Comparison of ENCODE assay signal across 29 cellular contexts in the genomic region with DNA sequence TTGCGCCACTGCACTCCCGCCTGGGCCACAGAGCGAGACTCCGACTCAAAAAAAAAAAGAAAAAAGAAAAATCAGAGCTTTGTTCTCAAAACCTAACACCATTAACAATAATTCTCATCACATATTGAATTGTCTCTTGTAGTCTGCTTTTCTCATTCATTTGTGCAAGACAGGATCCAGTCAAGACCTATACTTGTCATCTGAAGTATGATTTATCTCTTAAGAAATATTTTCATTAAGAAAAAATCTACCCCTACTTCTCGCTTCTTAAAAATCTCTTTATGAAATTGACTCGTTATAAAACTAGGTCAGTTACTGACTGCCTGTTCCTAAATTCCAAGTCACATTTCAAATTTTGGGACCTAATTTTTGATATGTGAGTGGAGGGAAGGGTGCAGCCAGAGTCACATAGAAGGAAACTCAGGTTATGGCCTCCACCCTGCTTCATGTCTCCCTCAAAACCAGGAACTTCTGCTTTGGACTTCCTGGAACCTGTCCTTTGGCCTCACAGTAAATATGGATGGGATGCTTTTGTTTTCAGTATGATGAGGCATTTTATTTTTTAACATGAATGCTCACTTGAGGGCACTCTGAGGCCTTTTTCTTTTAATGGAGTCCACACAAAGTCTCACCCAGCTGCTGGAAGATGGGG. TPM values are rescaled to one million over a fixed set of nuclear protein-coding genes. Genes with fewer than 3 reads are reported as not detected.
DNase-seq lines count a peak whose midpoint lies in the region; ATAC-seq, FAIRE-seq and TF ChIP-seq lines count a peak whose summit lies in the region.
"Had no signal": no experiment of that assay in that cellular context is flagged by ENCODE, and none has a peak within 500 bp of the region (broad histone marks: within the 10 kb centered on the region; RNA-seq: fewer than 3 reads in every experiment).

No MANE protein-coding gene starts in this region.

- H3K27me3 ChIP-seq in PC-3 (ENCODE audit: low read length) (no peaks in the 10 kb centered on the region), endothelial cell of umbilical vein (ENCODE audit: control insufficient read depth in 2 of 2, insufficient read depth in 2 of 2, low read length in 2 of 2) (no peaks in the 10 kb centered on the region)
- H3K27me3 ChIP-seq: breast epithelium, thyroid gland had no signal

- H4K20me1 ChIP-seq in PC-3 (ENCODE audit: low read length) (no peaks in the 10 kb centered on the region), endothelial cell of umbilical vein (replicated peaks; ENCODE audit: control insufficient read depth, extremely low read depth, insufficient read depth, low read length) (no peaks in the 10 kb centered on the region)

- DNase-seq in Calu3 = no peak
- no peak for DNase-seq in PC-3
- DNase-seq in endothelial cell of umbilical vein (ENCODE audit: low read depth, low spot score) = no peak
- no peak for DNase-seq in stimulated activated effector memory CD8-positive, alpha-beta T cell treated with anti-CD3 and anti-CD28 coated beads, Interleukin-12 subunit alpha, Interleukin-12 subunit beta, amount 100 ng/mL, for 72 hours (ENCODE audit: low spot score in 2 of 2)
- DNase-seq in activated naive CD4-positive, alpha-beta T cell treated with anti-CD3 and anti-CD28 coated beads, Interleukin-2, amount 10 ng/mL, durations not matched to agents 7 days and 5 days = no peak
- DNase-seq in RWPE1 (ENCODE audit: low spot score) = no peak
- DNase-seq in HUDEP-2 (lab: John Stamatoyannopoulos, UW; ENCODE audit: unreplicated experiment in 76 of 76) = no peak
- DNase-seq: activated B cell treated with CpG ODN at 0.5 μM for 24 hours; activated CD4-positive, alpha-beta T cell treated with anti-CD3 and anti-CD28 coated beads, Interleukin-2, amount 10 ng/mL, durations not matched to agents 7 days and 5 days; activated effector memory CD4-positive, alpha-beta T cell treated with Interleukin-2 at 50 U/mL for 16 hours; activated T-cell treated with anti-CD3 and anti-CD28 coated beads, Interleukin-2, amount 50 U/mL, for 1 hour; hypothalamus; NCI-H2029; NCI-H524; NK-92 treated with Interleukin-12 subunit alpha and Interleukin-12 subunit beta, amount 100 ng/mL, for 24 hours; retina; stimulated activated naive CD8-positive, alpha-beta T cell treated with anti-CD3 and anti-CD28 coated beads, Interleukin-15, Interleukin-2, amounts not matched to agents 100 U/mL and 50 U/mL, for 24 hours; T1000; thyroid gland had no signal

- 0 out of 2 replicates have a peak overlapping the region, but pooled peaks have one; percentile 9 for H2AFZ ChIP-seq in PC-3 (ENCODE audit: low read length)
- no peak overlapping the region for H2AFZ ChIP-seq in endothelial cell of umbilical vein (ENCODE audit: low read depth, low read length)
- H2AFZ ChIP-seq: parathyroid adenoma had no signal

- no peak for FAIRE-seq in endothelial cell of umbilical vein (lab: Jason Lieb, UNC)
- FAIRE-seq: D721Med, H1 had no signal

- peak overlapping the region; percentile 94 for H3K27ac Mint-ChIP-seq in Calu3 (ENCODE audit: unreplicated experiment)
- peak overlapping the region; percentile 61 for H3K27ac Mint-ChIP-seq in stimulated activated effector memory CD8-positive, alpha-beta T cell treated with anti-CD3 and anti-CD28 coated beads, Interleukin-12 subunit alpha, Interleukin-12 subunit beta, amount 100 ng/mL, for 72 hours
- no peak overlapping the region for H3K27ac Mint-ChIP-seq in activated naive CD4-positive, alpha-beta T cell treated with anti-CD3 and anti-CD28 coated beads, Interleukin-2, amount 10 ng/mL, durations not matched to agents 7 days and 5 days
- H3K27ac Mint-ChIP-seq: activated B cell treated with CpG ODN at 0.5 μM for 24 hours; activated CD4-positive, alpha-beta T cell treated with anti-CD3 and anti-CD28 coated beads, Interleukin-2, amount 10 ng/mL, durations not matched to agents 7 days and 5 days; activated naive CD8-positive, alpha-beta T cell had no signal

- H3K79me2 ChIP-seq in PC-3 (ENCODE audit: low read length) (peaks cover 15% of the 10 kb centered on the region; the same call in 1 of the 2 replicates), endothelial cell of umbilical vein (ENCODE audit: control insufficient read depth, insufficient read depth, low read length) (peaks cover 12% of the 10 kb centered on the region)

- H3K9me2 ChIP-seq in PC-3 (replicated peaks; ENCODE audit: low read length) = no peaks in the 10 kb centered on the region

- peak; percentile 6; the same call in 1 of the 2 replicates for ATAC-seq in PC-3
- ATAC-seq in stimulated activated effector memory CD8-positive, alpha-beta T cell treated with anti-CD3 and anti-CD28 coated beads, Interleukin-12 subunit alpha, Interleukin-12 subunit beta, amount 100 ng/mL, for 72 hours = no peak
- ATAC-seq: stimulated activated naive CD8-positive, alpha-beta T cell treated with anti-CD3 and anti-CD28 coated beads, Interleukin-15, Interleukin-2, amounts not matched to agents 100 U/mL and 50 U/mL, for 24 hours had no signal

- H3K36me3 ChIP-seq in PC-3 (ENCODE audit: low read depth, low read length) (peaks cover 15% of the 10 kb centered on the region), endothelial cell of umbilical vein (ENCODE audit: control insufficient read depth in 2 of 2, extremely low read depth in 1 of 2, insufficient read depth in 2 of 2, low read length in 2 of 2) (peaks cover 5 to 6% of the 10 kb centered on the region in 2 experiments)
- H3K36me3 ChIP-seq: breast epithelium had no signal

- no peak for TF ChIP-seq POLR2A in endothelial cell of umbilical vein (IDR thresholded peaks at IDR 0.05; ENCODE audit: low read depth, low read length)

- H3K36me3 Mint-ChIP-seq in Calu3 (ENCODE audit: insufficient read depth, unreplicated experiment) = peaks cover 11% of the 10 kb centered on the region
- peaks cover 60% of the 10 kb centered on the region for H3K36me3 Mint-ChIP-seq in stimulated activated effector memory CD8-positive, alpha-beta T cell treated with anti-CD3 and anti-CD28 coated beads, Interleukin-12 subunit alpha, Interleukin-12 subunit beta, amount 100 ng/mL, for 72 hours
- H3K36me3 Mint-ChIP-seq in activated naive CD4-positive, alpha-beta T cell treated with anti-CD3 and anti-CD28 coated beads, Interleukin-2, amount 10 ng/mL, durations not matched to agents 7 days and 5 days = peaks cover 67% of the 10 kb centered on the region

- H3K9me3 ChIP-seq in PC-3 (ENCODE audit: low read length) (0 out of 2 replicates have a peak, but pooled peaks cover 9% of the 10 kb centered on the region), endothelial cell of umbilical vein (replicated peaks; ENCODE audit: control insufficient read depth, insufficient read depth, low read length) (no peaks in the 10 kb centered on the region)
- H3K9me3 ChIP-seq: breast epithelium, thyroid gland had no signal

- H3K4me1 ChIP-seq in PC-3 (ENCODE audit: insufficient read depth, low read length) (peaks cover 10% of the 10 kb centered on the region), endothelial cell of umbilical vein (ENCODE audit: control insufficient read depth, extremely low read depth, insufficient read depth, low read length) (peaks cover 8% of the 10 kb centered on the region)
- H3K4me1 ChIP-seq: breast epithelium, parathyroid adenoma, thyroid gland had no signal

- H3K4me2 ChIP-seq in PC-3 (ENCODE audit: low read length) = peak overlapping the region; percentile 58
- H3K4me2 ChIP-seq in endothelial cell of umbilical vein (ENCODE audit: insufficient read depth, low read length) = no peak overlapping the region

- H3K4me3 ChIP-seq in PC-3 (ENCODE audit: low read length) (no peak overlapping the region), endothelial cell of umbilical vein (replicated peaks in 1 of 3; ENCODE audit: insufficient read depth in 1 of 3, low read depth in 1 of 3, low read length in 3 of 3) (no peak overlapping the region)
- H3K4me3 ChIP-seq: breast epithelium, skin epidermis, thyroid gland had no signal

- H3K4me1 Mint-ChIP-seq in Calu3 (ENCODE audit: low read depth, unreplicated experiment) = peaks cover 14% of the 10 kb centered on the region
- peaks cover 7% of the 10 kb centered on the region for H3K4me1 Mint-ChIP-seq in stimulated activated effector memory CD8-positive, alpha-beta T cell treated with anti-CD3 and anti-CD28 coated beads, Interleukin-12 subunit alpha, Interleukin-12 subunit beta, amount 100 ng/mL, for 72 hours
- no peaks in the 10 kb centered on the region for H3K4me1 Mint-ChIP-seq in activated naive CD4-positive, alpha-beta T cell treated with anti-CD3 and anti-CD28 coated beads, Interleukin-2, amount 10 ng/mL, durations not matched to agents 7 days and 5 days
- H3K4me1 Mint-ChIP-seq: activated CD4-positive, alpha-beta T cell treated with anti-CD3 and anti-CD28 coated beads, Interleukin-2, amount 10 ng/mL, durations not matched to agents 7 days and 5 days; neural crest cell had no signal

- TF ChIP-seq CTCF in Calu3 (IDR thresholded peaks at IDR 0.05; ENCODE audit: unreplicated experiment) (no peak), PC-3 (conservative IDR thresholded peaks at IDR 0.05; ENCODE audit: low read depth, low read length) (no peak), endothelial cell of umbilical vein (IDR thresholded peaks at IDR 0.05; ENCODE audit: extremely low read depth in 1 of 2, insufficient read depth in 1 of 2, low read depth in 1 of 2, low read length in 2 of 2) (no peak), RWPE1 (conservative IDR thresholded peaks at IDR 0.05; ENCODE audit: low read depth) (no peak)

- CTCF ChIA-PET in Calu3 (lab: Charles Lee) (no interaction called here), PC-3 (lab: Charles Lee) (no interaction called here), endothelial cell of umbilical vein (lab: Charles Lee) (no interaction called here), RWPE1 (lab: Yijun Ruan, JAX) (interaction anchor here (0.6 to 1.0 kb wide), 4 partner anchors 9 to 1123 kb away, joined by 3 to 5 read pairs (median 4); no protein-coding TSS in a partner anchor)
- CTCF ChIA-PET in activated naive CD4-positive, alpha-beta T cell treated with anti-CD3 and anti-CD28 coated beads, Interleukin-2, amount 10 ng/mL, durations not matched to agents 7 days and 5 days (lab: Charles Lee) = no interaction called here

- H3K27me3 Mint-ChIP-seq in Calu3 (ENCODE audit: unreplicated experiment) = no peaks in the 10 kb centered on the region
- no peaks in the 10 kb centered on the region for H3K27me3 Mint-ChIP-seq in activated naive CD4-positive, alpha-beta T cell treated with anti-CD3 and anti-CD28 coated beads, Interleukin-2, amount 10 ng/mL, durations not matched to agents 7 days and 5 days
- H3K27me3 Mint-ChIP-seq: activated B cell treated with CpG ODN at 0.5 μM for 24 hours; activated CD4-positive, alpha-beta T cell treated with anti-CD3 and anti-CD28 coated beads, Interleukin-2, amount 10 ng/mL, durations not matched to agents 7 days and 5 days; activated naive CD8-positive, alpha-beta T cell had no signal

- H3F3A ChIP-seq in PC-3 (ENCODE audit: low read length, unreplicated experiment) = no peaks in the 10 kb centered on the region

- dilution Hi-C loops in endothelial cell of umbilical vein (cut with MboI; ENCODE audit: extremely low pct_ligation_motif_present, low sequenced_read_pairs) = no loop called here

- BruUV-seq in Calu3 (replicated peaks; lab: Mats Ljungman, UMichigan) (no TSS peak), PC-3 (replicated peaks; lab: Mats Ljungman, UMichigan) (TSS peak; percentile 99), endothelial cell of umbilical vein (replicated peaks; lab: Mats Ljungman, UMichigan) (no TSS peak)

- H3K4me3 Mint-ChIP-seq in Calu3 (ENCODE audit: low read depth, unreplicated experiment) = no peak overlapping the region
- H3K4me3 Mint-ChIP-seq in stimulated activated effector memory CD8-positive, alpha-beta T cell treated with anti-CD3 and anti-CD28 coated beads, Interleukin-12 subunit alpha, Interleukin-12 subunit beta, amount 100 ng/mL, for 72 hours = no peak overlapping the region
- H3K4me3 Mint-ChIP-seq in activated naive CD4-positive, alpha-beta T cell treated with anti-CD3 and anti-CD28 coated beads, Interleukin-2, amount 10 ng/mL, durations not matched to agents 7 days and 5 days = no peak overlapping the region
- H3K4me3 Mint-ChIP-seq: activated B cell treated with CpG ODN at 0.5 μM for 24 hours; activated CD4-positive, alpha-beta T cell treated with anti-CD3 and anti-CD28 coated beads, Interleukin-2, amount 10 ng/mL, durations not matched to agents 7 days and 5 days; activated naive CD8-positive, alpha-beta T cell; neural crest cell had no signal

- intact Hi-C loops in Calu3 (cut with micrococcal nuclease; ENCODE audit: unreplicated experiment) (no loop called here), PC-3 (cut with micrococcal nuclease) (no loop called here), endothelial cell of umbilical vein (cut with micrococcal nuclease) (no loop called here)

- H3K9me1 ChIP-seq in endothelial cell of umbilical vein (replicated peaks; ENCODE audit: control insufficient read depth, extremely low read depth, insufficient read depth, low read length) = no peaks in the 10 kb centered on the region

- POLR2A ChIA-PET in PC-3 (lab: Charles Lee; ENCODE audit: unreplicated experiment) (no interaction called here), endothelial cell of umbilical vein (lab: Charles Lee) (no interaction called here), RWPE1 (lab: Yijun Ruan, JAX; ENCODE audit: low non-redundant PET) (no interaction called here)

- H3K27ac ChIP-seq in PC-3 (ENCODE audit: low read length) (peak overlapping the region; percentile 91), endothelial cell of umbilical vein (ENCODE audit: insufficient read depth, low read depth, low read length) (peak overlapping the region; percentile 49), RWPE1 (no peak overlapping the region)
- H3K27ac ChIP-seq: breast epithelium, C4-2B, parathyroid adenoma, skin epidermis, thyroid gland had no signal

- no peaks in the 10 kb centered on the region for H3K9me3 Mint-ChIP-seq in Calu3 (ENCODE audit: low read depth, unreplicated experiment)
- no peaks in the 10 kb centered on the region for H3K9me3 Mint-ChIP-seq in stimulated activated effector memory CD8-positive, alpha-beta T cell treated with anti-CD3 and anti-CD28 coated beads, Interleukin-12 subunit alpha, Interleukin-12 subunit beta, amount 100 ng/mL, for 72 hours
- peaks cover 20% of the 10 kb centered on the region for H3K9me3 Mint-ChIP-seq in activated naive CD4-positive, alpha-beta T cell treated with anti-CD3 and anti-CD28 coated beads, Interleukin-2, amount 10 ng/mL, durations not matched to agents 7 days and 5 days

- H3K9ac ChIP-seq in PC-3 (ENCODE audit: low read length) = no peak overlapping the region
- H3K9ac ChIP-seq in endothelial cell of umbilical vein (replicated peaks; ENCODE audit: extremely low read depth, insufficient read depth, low read length) = no peak overlapping the region
- H3K9ac ChIP-seq: parathyroid adenoma had no signal

RNA-seq across cellular contexts. Expression of gene ZNF169, which starts 18.9 kb away (rescaled TPM):
- 5.2 and 5.8 TPM in 2 replicates for total RNA-seq in Calu3 (2022)
- 2.4 and 2.8 TPM in 2 replicates for total RNA-seq in PC-3 (2014; rRNA removed)
- 5.4 and 6.3 TPM in 2 replicates for total RNA-seq in endothelial cell of umbilical vein
- polyA plus RNA-seq in endothelial cell of umbilical vein = 5.5 and 7.7 TPM in 2 replicates
- 2.1 and 3.0 TPM in 2 replicates for polyA plus RNA-seq in endothelial cell of umbilical vein (2011; cell fraction: cytosol; rRNA removed)
- 18.8 and 22.5 TPM in 2 replicates for polyA plus RNA-seq in endothelial cell of umbilical vein (2011; cell fraction: nucleus; rRNA removed)
- 3.2 and 3.6 TPM in 2 replicates for polyA plus RNA-seq in endothelial cell of umbilical vein (2012)
- 10.6 and 16.9 TPM in 2 replicates for polyA minus RNA-seq in endothelial cell of umbilical vein
- 1.5 TPM for polyA minus RNA-seq in endothelial cell of umbilical vein (2011; cell fraction: cytosol; rRNA and poly(A)+ RNA removed)
- 9.5 and 12.7 TPM in 2 replicates for polyA minus RNA-seq in endothelial cell of umbilical vein (2011; cell fraction: nucleus; rRNA and poly(A)+ RNA removed)

RNA-seq across cellular contexts. Expression of gene NUTM2F, which starts 50.4 kb away (rescaled TPM):
- not detected in 2 replicates for total RNA-seq in Calu3 (2022)
- not detected in 2 replicates for total RNA-seq in PC-3 (2014; rRNA removed)
- not detected in 2 replicates for total RNA-seq in endothelial cell of umbilical vein
- not detected in 2 replicates for polyA plus RNA-seq in endothelial cell of umbilical vein
- polyA plus RNA-seq in endothelial cell of umbilical vein (2011; cell fraction: cytosol; rRNA removed) = not detected in 2 replicates
- polyA plus RNA-seq in endothelial cell of umbilical vein (2011; cell fraction: nucleus; rRNA removed) = not detected in 2 replicates
- polyA plus RNA-seq in endothelial cell of umbilical vein (2012) = not detected in 2 replicates
- polyA minus RNA-seq in endothelial cell of umbilical vein = not detected in 2 replicates
- not detected for polyA minus RNA-seq in endothelial cell of umbilical vein (2011; cell fraction: cytosol; rRNA and poly(A)+ RNA removed)
- not detected in 2 replicates for polyA minus RNA-seq in endothelial cell of umbilical vein (2011; cell fraction: nucleus; rRNA and poly(A)+ RNA removed)
- total RNA-seq: activated B cell treated with CpG ODN at 0.5 μM for 24 hours; activated CD4-positive, alpha-beta T cell treated with anti-CD3 and anti-CD28 coated beads, Interleukin-2, amount 10 ng/mL, durations not matched to agents 7 days and 5 days; breast epithelium; Daoy; M059J; thyroid gland had no signal
